Comparison of ENCODE assay signal across 20 cellular contexts in genomic region chr7:25889765-25890164, GRCh38.
"Had no signal": no experiment of that assay in that cellular context is flagged by ENCODE, and none has a peak within 500 bp of the region (broad histone marks: within the 10 kb centered on the region; RNA-seq: fewer than 3 reads in every experiment).

No MANE protein-coding gene starts in this region.

- H3K4me3 Mint-ChIP-seq: activated CD4-positive, alpha-beta memory T cell treated with anti-CD3 and anti-CD28 coated beads, Interleukin-2, amount 10 ng/mL, durations not matched to agents 7 days and 5 days; activated CD4-positive, alpha-beta T cell treated with anti-CD3 and anti-CD28 coated beads, Interleukin-2, amount 10 ng/mL, durations not matched to agents 24 days and 14 days; activated naive CD8-positive, alpha-beta T cell treated with anti-CD3 and anti-CD28 coated beads, Interleukin-2, amount 50 U/mL, for 24 hours; dendritic cell treated with granulocyte-macrophage colony-stimulating factor and Interleukin-4, amounts not matched to agents 40 ng/mL and 50 ng/mL, for 4 days; naive thymus-derived CD4-positive, alpha-beta T cell; neural crest cell; stimulated activated naive B cell treated with anti-CD40 and anti-IgM and Interleukin-4, amounts not matched to agents 10 μg/mL and 1 μg/mL and 100 μg/mL, for 72 hours had no signal

- H3K36me3 Mint-ChIP-seq: naive thymus-derived CD4-positive, alpha-beta T cell; stimulated activated naive B cell treated with anti-CD40 and anti-IgM and Interleukin-4, amounts not matched to agents 10 μg/mL and 1 μg/mL and 100 μg/mL, for 72 hours had no signal

- H3K27ac Mint-ChIP-seq: activated CD4-positive, alpha-beta memory T cell treated with anti-CD3 and anti-CD28 coated beads, Interleukin-2, amount 10 ng/mL, durations not matched to agents 7 days and 5 days; activated CD4-positive, alpha-beta T cell treated with anti-CD3 and anti-CD28 coated beads, Interleukin-2, amount 10 ng/mL, durations not matched to agents 24 days and 14 days; activated naive CD8-positive, alpha-beta T cell treated with anti-CD3 and anti-CD28 coated beads, Interleukin-2, amount 50 U/mL, for 24 hours; dendritic cell treated with granulocyte-macrophage colony-stimulating factor and Interleukin-4, amounts not matched to agents 40 ng/mL and 50 ng/mL, for 4 days; stimulated activated naive B cell treated with anti-CD40 and anti-IgM and Interleukin-4, amounts not matched to agents 10 μg/mL and 1 μg/mL and 100 μg/mL, for 72 hours had no signal

- H3K9me3 ChIP-seq: transverse colon had no signal

- H3K4me2 ChIP-seq: smooth muscle cell had no signal

- ATAC-seq: activated CD4-positive, CD25-positive, alpha-beta regulatory T cell treated with anti-CD3 and anti-CD28 coated beads, Interleukin-2, amount 50 U/mL, for 24 hours; activated naive CD8-positive, alpha-beta T cell treated with anti-CD3 and anti-CD28 coated beads, Interleukin-2, amount 50 U/mL, for 24 hours; foreskin keratinocyte; naive thymus-derived CD4-positive, alpha-beta T cell; sciatic nerve; stimulated activated naive B cell treated with anti-CD40 and anti-IgM and Interleukin-4, amounts not matched to agents 10 μg/mL and 1 μg/mL and 100 μg/mL, for 72 hours had no signal

- H3K4me3 ChIP-seq: lung, smooth muscle cell, transverse colon had no signal

- DNase-seq: activated CD4-positive, alpha-beta memory T cell treated with anti-CD3 and anti-CD28 coated beads, Interleukin-2, amount 10 ng/mL, durations not matched to agents 7 days and 5 days; activated effector memory CD4-positive, alpha-beta T cell treated with anti-CD3 and anti-CD28 coated beads, Interleukin-2, amount 50 U/mL, for 16 hours; activated naive CD4-positive, alpha-beta T cell treated with anti-CD3 and anti-CD28 coated beads, Interleukin-2, amount 50 U/mL, for 16 hours; activated naive CD8-positive, alpha-beta T cell treated with anti-CD3 and anti-CD28 coated beads, Interleukin-2, amount 50 U/mL, for 24 hours; activated T-cell treated with anti-CD3 and anti-CD28 coated beads for 4 hours; effector CD8-positive, alpha-beta T cell; foreskin keratinocyte; naive thymus-derived CD4-positive, alpha-beta T cell; occipital lobe; stimulated activated CD4-positive, alpha-beta T cell treated with anti-CD3 and anti-CD28 coated beads, Interleukin-15, amount 100 ng/mL, for 24 hours; stimulated activated CD8-positive, alpha-beta memory T cell treated with anti-CD3 and anti-CD28 coated beads, Interleukin-4, amount 100 ng/mL, for 48 hours; stimulated activated naive B cell treated with anti-CD40 and anti-IgM and Interleukin-4, amounts not matched to agents 10 μg/mL and 1 μg/mL and 100 μg/mL, for 72 hours; transverse colon had no signal

- H3K9me3 Mint-ChIP-seq: activated CD4-positive, alpha-beta T cell treated with anti-CD3 and anti-CD28 coated beads, Interleukin-2, amount 10 ng/mL, durations not matched to agents 24 days and 14 days; activated naive CD8-positive, alpha-beta T cell treated with anti-CD3 and anti-CD28 coated beads, Interleukin-2, amount 50 U/mL, for 24 hours; dendritic cell treated with granulocyte-macrophage colony-stimulating factor and Interleukin-4, amounts not matched to agents 40 ng/mL and 50 ng/mL, for 4 days; neural crest cell; stimulated activated naive B cell treated with anti-CD40 and anti-IgM and Interleukin-4, amounts not matched to agents 10 μg/mL and 1 μg/mL and 100 μg/mL, for 72 hours had no signal

- H3K36me3 ChIP-seq: transverse colon had no signal

- H3K27ac ChIP-seq: foreskin keratinocyte, transverse colon had no signal
